ENCODE assay signal across 33 cellular contexts in the genomic region with DNA sequence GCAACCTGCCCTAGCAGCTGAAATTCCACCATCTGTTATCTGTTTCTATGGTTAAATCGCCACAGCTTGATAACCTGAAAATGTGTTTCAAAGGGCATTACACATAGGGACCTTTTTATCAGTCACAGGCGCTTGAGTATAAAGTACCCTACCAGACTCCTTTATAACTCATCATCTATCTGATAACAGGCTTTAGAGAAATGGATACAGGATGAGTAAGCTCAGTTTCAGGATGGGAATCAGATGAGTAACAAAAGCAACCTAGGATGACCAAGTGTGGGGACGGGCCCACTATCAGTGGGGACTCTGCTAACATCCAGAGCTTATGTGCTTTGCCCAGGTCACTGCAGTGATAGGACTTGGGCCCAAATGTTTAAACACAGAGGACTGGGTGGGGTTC. TPM values are rescaled to one million over a fixed set of nuclear protein-coding genes. Genes with fewer than 3 reads are reported as not detected.
DNase-seq lines count a peak whose midpoint lies in the region; ATAC-seq, FAIRE-seq and TF ChIP-seq lines count a peak whose summit lies in the region.
"Had no signal": no experiment of that assay in that cellular context is flagged by ENCODE, and none has a peak within 500 bp of the region (broad histone marks: within the 10 kb centered on the region; RNA-seq: fewer than 3 reads in every experiment).

No MANE protein-coding gene starts in this region.

- CTCF ChIA-PET in activated naive CD4-positive, alpha-beta T cell treated with anti-CD3 and anti-CD28 coated beads for 36 hours (lab: Charles Lee) = interaction anchor here (0.5 to 1.2 kb wide), 3 partner anchors 13 to 139 kb away, joined by 3 read pairs; no protein-coding TSS in a partner anchor

- H3K27me3 Mint-ChIP-seq in activated naive CD4-positive, alpha-beta T cell treated with anti-CD3 and anti-CD28 coated beads for 36 hours (ENCODE audit: low read depth) = no peaks in the 10 kb centered on the region
- H3K27me3 Mint-ChIP-seq in HFFc6 (ENCODE audit: insufficient read depth) (peaks cover 2% of the 10 kb centered on the region), GM23338 (ENCODE audit: insufficient read depth, low read depth, poor library complexity) (peaks cover 3% of the 10 kb centered on the region)
- H3K27me3 Mint-ChIP-seq: activated CD8-positive, alpha-beta memory T cell treated with anti-CD3 and anti-CD28 coated beads, Interleukin-2, amount 10 ng/mL, durations not matched to agents 7 days and 5 days; activated naive CD8-positive, alpha-beta T cell treated with anti-CD3 and anti-CD28 coated beads, Interleukin-2, amount 10 ng/mL, durations not matched to agents 7 days and 5 days had no signal

- no peak for DNase-seq in activated naive CD4-positive, alpha-beta T cell treated with anti-CD3 and anti-CD28 coated beads, Interleukin-2, amount 50 U/mL, for 72 hours (ENCODE audit: low spot score in 2 of 2)
- DNase-seq in activated naive CD4-positive, alpha-beta T cell treated with anti-CD3 and anti-CD28 coated beads for 36 hours = no peak
- DNase-seq in HFFc6 (peak; percentile 36), bronchial epithelial cell (ENCODE audit: low read depth) (peak; percentile 3), DMS79 (lab: John Stamatoyannopoulos, UW) (no peak), NCI-H345 treated with DMSO at 0.1 percent for 48 hours (lab: John Stamatoyannopoulos, UW; ENCODE audit: unreplicated experiment) (no peak), GM23338 (ENCODE audit: low spot score) (no peak)
- DNase-seq in stimulated activated naive CD8-positive, alpha-beta T cell treated with anti-CD3 and anti-CD28 coated beads, Interleukin-15, Interleukin-2, amounts not matched to agents 100 U/mL and 50 U/mL, for 24 hours = no peak
- DNase-seq: activated CD4-positive, alpha-beta T cell treated with anti-CD3 and anti-CD28 coated beads for 4 hours; activated CD8-positive, alpha-beta memory T cell treated with anti-CD3 and anti-CD28 coated beads, Interleukin-2, amount 10 ng/mL, durations not matched to agents 7 days and 5 days; activated naive CD8-positive, alpha-beta T cell treated with anti-CD3 and anti-CD28 coated beads, Interleukin-2, amount 10 ng/mL, durations not matched to agents 7 days and 5 days; C1 segment of cervical spinal cord; Calu3; central memory CD4-positive, alpha-beta T cell; DMS79 treated with DMSO at 0.1 percent for 48 hours; erythroblast; glutamatergic neuron; GOT3; KBM-7; mesenchymal stem cell; NCI-H1092 treated with DMSO at 0.1 percent for 48 hours; NCI-H187 treated with DMSO at 0.1 percent for 48 hours; NCI-H2171; NCI-H526 treated with DMSO at 0.1 percent for 48 hours; PC-9; retina; stimulated activated naive CD4-positive, alpha-beta T cell; upper lobe of right lung had no signal

- H3K36me3 ChIP-seq in bronchial epithelial cell (ENCODE audit: control insufficient read depth, insufficient read depth, low read length) = no peaks in the 10 kb centered on the region
- H3K36me3 ChIP-seq in GM23338 (ENCODE audit: insufficient read depth) = peaks cover 4% of the 10 kb centered on the region; the same call in 1 of the 2 replicates

- H3K4me1 Mint-ChIP-seq in activated naive CD4-positive, alpha-beta T cell treated with anti-CD3 and anti-CD28 coated beads for 36 hours (ENCODE audit: low read depth) = peaks cover 20% of the 10 kb centered on the region
- H3K4me1 Mint-ChIP-seq in HFFc6 (ENCODE audit: low read depth) (peaks cover 24% of the 10 kb centered on the region), GM23338 (peaks cover 8% of the 10 kb centered on the region; the same call in 1 of the 3 replicates)
- H3K4me1 Mint-ChIP-seq: neural crest cell had no signal

- H3K27me3 ChIP-seq in bronchial epithelial cell (ENCODE audit: control insufficient read depth, insufficient read depth, low read length) = no peaks in the 10 kb centered on the region
- H3K27me3 ChIP-seq in GM23338 (ENCODE audit: insufficient read depth) = no peaks in the 10 kb centered on the region
- H3K27me3 ChIP-seq: upper lobe of right lung had no signal

- no peaks in the 10 kb centered on the region for H3K4me1 ChIP-seq in GM23338 (ENCODE audit: insufficient read depth)
- H3K4me1 ChIP-seq: parathyroid adenoma, upper lobe of right lung had no signal

- no peaks in the 10 kb centered on the region for H3K9me2 ChIP-seq in GM23338 (ENCODE audit: insufficient read depth)

- H3K36me3 Mint-ChIP-seq in activated naive CD4-positive, alpha-beta T cell treated with anti-CD3 and anti-CD28 coated beads, Interleukin-2, amount 50 U/mL, for 72 hours = peaks cover 13 to 34% of the 10 kb centered on the region in 2 donors
- peaks cover 39% of the 10 kb centered on the region for H3K36me3 Mint-ChIP-seq in activated naive CD4-positive, alpha-beta T cell treated with anti-CD3 and anti-CD28 coated beads for 36 hours (ENCODE audit: low read depth)
- H3K36me3 Mint-ChIP-seq in HFFc6 (ENCODE audit: low read depth) (peaks cover 6% of the 10 kb centered on the region), GM23338 (ENCODE audit: low read depth) (peaks cover 39% of the 10 kb centered on the region)

- no peaks in the 10 kb centered on the region for H3K9me3 Mint-ChIP-seq in activated naive CD4-positive, alpha-beta T cell treated with anti-CD3 and anti-CD28 coated beads, Interleukin-2, amount 50 U/mL, for 72 hours
- peaks cover 2% of the 10 kb centered on the region for H3K9me3 Mint-ChIP-seq in activated naive CD4-positive, alpha-beta T cell treated with anti-CD3 and anti-CD28 coated beads for 36 hours
- H3K9me3 Mint-ChIP-seq in HFFc6 (peaks cover 11% of the 10 kb centered on the region), GM23338 (peaks cover 3% of the 10 kb centered on the region; the same call in 1 of the 3 replicates)
- H3K9me3 Mint-ChIP-seq: activated naive CD8-positive, alpha-beta T cell treated with anti-CD3 and anti-CD28 coated beads, Interleukin-2, amount 10 ng/mL, durations not matched to agents 7 days and 5 days had no signal

- H3K27ac ChIP-seq in GM23338 (ENCODE audit: low read depth) = no peak overlapping the region
- H3K27ac ChIP-seq: parathyroid adenoma, PC-9, upper lobe of right lung had no signal

- no peak overlapping the region for H2AFZ ChIP-seq in GM23338
- H2AFZ ChIP-seq: parathyroid adenoma, PC-9 had no signal

- H3K4me2 ChIP-seq in GM23338 = no peak overlapping the region
- H3K4me2 ChIP-seq: PC-9 had no signal

- H3K4me3 ChIP-seq in bronchial epithelial cell (ENCODE audit: low read depth, low read length) (no peak overlapping the region), GM23338 (no peak overlapping the region)
- H3K4me3 ChIP-seq: PC-9, upper lobe of right lung had no signal

- H3K4me3 Mint-ChIP-seq in activated naive CD4-positive, alpha-beta T cell treated with anti-CD3 and anti-CD28 coated beads for 36 hours = no peak overlapping the region
- H3K4me3 Mint-ChIP-seq in HFFc6 (no peak overlapping the region), GM23338 (no peak overlapping the region)
- H3K4me3 Mint-ChIP-seq: activated CD8-positive, alpha-beta memory T cell treated with anti-CD3 and anti-CD28 coated beads, Interleukin-2, amount 10 ng/mL, durations not matched to agents 7 days and 5 days; activated naive CD8-positive, alpha-beta T cell treated with anti-CD3 and anti-CD28 coated beads, Interleukin-2, amount 10 ng/mL, durations not matched to agents 7 days and 5 days; neural crest cell had no signal

- TF ChIP-seq CTCF in HFFc6 (IDR thresholded peaks at IDR 0.05) (no peak), bronchial epithelial cell (IDR thresholded peaks at IDR 0.05; ENCODE audit: insufficient read depth, low read length, severe bottlenecking) (no peak), GM23338 (conservative IDR thresholded peaks at IDR 0.05; ENCODE audit: low read depth in 2 of 2) (no peak)

- intact Hi-C loops in activated naive CD4-positive, alpha-beta T cell treated with anti-CD3 and anti-CD28 coated beads for 36 hours (cut with micrococcal nuclease) = no loop called here

- H3K79me2 ChIP-seq in GM23338 (replicated peaks; ENCODE audit: insufficient read depth) = no peaks in the 10 kb centered on the region
- H3K79me2 ChIP-seq: parathyroid adenoma had no signal

- ATAC-seq in activated naive CD4-positive, alpha-beta T cell treated with anti-CD3 and anti-CD28 coated beads, Interleukin-2, amount 50 U/mL, for 72 hours = peak; percentile 88 to 95
- peak; percentile 37 for ATAC-seq in stimulated activated naive CD8-positive, alpha-beta T cell treated with anti-CD3 and anti-CD28 coated beads, Interleukin-15, Interleukin-2, amounts not matched to agents 100 U/mL and 50 U/mL, for 24 hours
- ATAC-seq in GM23338 = no peak
- ATAC-seq: activated CD8-positive, alpha-beta memory T cell treated with anti-CD3 and anti-CD28 coated beads, Interleukin-2, amount 10 ng/mL, durations not matched to agents 7 days and 5 days; Right ventricle myocardium inferior; SK-N-SH treated with all-trans-retinoic acid at 6 μM for 48 hours; upper lobe of right lung had no signal

- H3K27ac Mint-ChIP-seq in activated naive CD4-positive, alpha-beta T cell treated with anti-CD3 and anti-CD28 coated beads, Interleukin-2, amount 50 U/mL, for 72 hours = peak overlapping the region; percentile 5 to 86
- no peak overlapping the region for H3K27ac Mint-ChIP-seq in activated naive CD4-positive, alpha-beta T cell treated with anti-CD3 and anti-CD28 coated beads for 36 hours
- H3K27ac Mint-ChIP-seq in HFFc6 = no peak overlapping the region
- no peak overlapping the region for H3K27ac Mint-ChIP-seq in GM23338

- no peaks in the 10 kb centered on the region for H3F3A ChIP-seq in GM23338 (replicated peaks; ENCODE audit: low read depth)

- H4K20me1 ChIP-seq in GM23338 (replicated peaks; ENCODE audit: insufficient read depth) = no peaks in the 10 kb centered on the region; the same call in 1 of the 2 replicates

- FAIRE-seq in bronchial epithelial cell (lab: Jason Lieb, UNC) = no peak

TF ChIP-seq in GM23338, 12 proteins besides CTCF, POLR2A, EP300 and RAD21 (continues in another document):
- TF ChIP-seq ZNF331 (CRISPR knock-in tag; IDR thresholded peaks at IDR 0.05; ENCODE audit: low read depth) (no peak), STAT1 (IDR thresholded peaks at IDR 0.05; ENCODE audit: unreplicated experiment) (no peak)

RNA-seq across cellular contexts. Expression of a gene that starts 26.1 kb away (rescaled TPM):
- 10 to 100 TPM; 40.4 to 50.6 TPM for total RNA-seq in activated naive CD4-positive, alpha-beta T cell treated with anti-CD3 and anti-CD28 coated beads, Interleukin-2, amount 50 U/mL, for 72 hours
- total RNA-seq in activated naive CD4-positive, alpha-beta T cell treated with anti-CD3 and anti-CD28 coated beads for 36 hours = 10 to 100 TPM; 26.7 to 27.9 TPM
- total RNA-seq in HFFc6 (2021; fragmentation: NEBNext Ultra II Directional; extraction: Animal tissue kit (Norgen Biotek cat#: 25700)) = 1 to 10 TPM; 2.4 to 4.6 (median 3.0) TPM
- total RNA-seq in bronchial epithelial cell = under 0.01 and 0.26 TPM in 2 replicates
- total RNA-seq in GM23338 (2014; rRNA removed; shearing (Covaris generic)) = 10.0 and 10.5 TPM in 2 replicates
- 1.9 and 2.1 TPM in 2 replicates for polyA plus RNA-seq in GM23338 (2016; fragmentation: Nextera tagmentation; extraction: Ambion mirVana)
- total RNA-seq: MCF 10A had no signal

Comparison
In these comparisons a context has a peak if more than half of its experiments do, and no peak if none do; other contexts are left out.
1. H3K27ac Mint-ChIP-seq: peak in activated naive CD4-positive, alpha-beta T cell treated with anti-CD3 and anti-CD28 coated beads, Interleukin-2, amount 50 U/mL, for 72 hours (2 of 2); none in activated naive CD4-positive, alpha-beta T cell treated with anti-CD3 and anti-CD28 coated beads for 36 hours (single experiment), HFFc6 (single experiment) and GM23338 (single experiment).
2. DNase-seq: peak in HFFc6 (single experiment) and bronchial epithelial cell (single experiment); none in activated naive CD4-positive, alpha-beta T cell treated with anti-CD3 and anti-CD28 coated beads, Interleukin-2, amount 50 U/mL, for 72 hours (0 of 2), activated naive CD4-positive, alpha-beta T cell treated with anti-CD3 and anti-CD28 coated beads for 36 hours (single experiment), stimulated activated naive CD8-positive, alpha-beta T cell treated with anti-CD3 and anti-CD28 coated beads, Interleukin-15, Interleukin-2, amounts not matched to agents 100 U/mL and 50 U/mL, for 24 hours (single experiment), DMS79 (single experiment), NCI-H345 treated with DMSO at 0.1 percent for 48 hours (single experiment) and GM23338 (single experiment).